Comparison of ENCODE assay signal across 1 cellular context in the genomic region with DNA sequence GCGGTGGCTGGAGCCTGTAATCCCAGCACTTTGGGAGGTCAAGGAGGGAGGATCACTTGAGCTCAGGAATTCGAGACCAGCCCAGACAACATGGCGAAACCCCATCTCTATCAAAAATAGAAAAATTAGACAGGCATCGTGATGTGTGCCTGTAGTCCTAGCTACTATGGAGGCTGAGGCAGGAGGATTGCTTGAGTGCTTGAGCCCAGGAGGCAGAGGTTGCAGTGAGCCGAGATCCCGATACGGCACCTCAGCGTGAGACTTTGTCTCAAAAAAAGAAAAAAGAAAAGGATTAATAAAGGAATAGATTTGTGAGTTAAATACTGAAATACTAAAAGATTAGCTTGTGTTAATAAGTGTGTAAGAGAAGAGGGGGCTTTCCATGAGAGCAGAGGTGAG.
A peak's percentile ranks its signal among the peaks of the same experiment; 100 is the strongest.
TF ChIP-seq lines count a peak whose summit lies in the region.

No MANE protein-coding gene starts in this region.

TF ChIP-seq in GM12878, 131 proteins besides CTCF, POLR2A, EP300 and RAD21:
- TF ChIP-seq SREBF1 (IDR thresholded peaks at IDR 0.05; ENCODE audit: low read length): no peak
- TF ChIP-seq, protein P1, sequence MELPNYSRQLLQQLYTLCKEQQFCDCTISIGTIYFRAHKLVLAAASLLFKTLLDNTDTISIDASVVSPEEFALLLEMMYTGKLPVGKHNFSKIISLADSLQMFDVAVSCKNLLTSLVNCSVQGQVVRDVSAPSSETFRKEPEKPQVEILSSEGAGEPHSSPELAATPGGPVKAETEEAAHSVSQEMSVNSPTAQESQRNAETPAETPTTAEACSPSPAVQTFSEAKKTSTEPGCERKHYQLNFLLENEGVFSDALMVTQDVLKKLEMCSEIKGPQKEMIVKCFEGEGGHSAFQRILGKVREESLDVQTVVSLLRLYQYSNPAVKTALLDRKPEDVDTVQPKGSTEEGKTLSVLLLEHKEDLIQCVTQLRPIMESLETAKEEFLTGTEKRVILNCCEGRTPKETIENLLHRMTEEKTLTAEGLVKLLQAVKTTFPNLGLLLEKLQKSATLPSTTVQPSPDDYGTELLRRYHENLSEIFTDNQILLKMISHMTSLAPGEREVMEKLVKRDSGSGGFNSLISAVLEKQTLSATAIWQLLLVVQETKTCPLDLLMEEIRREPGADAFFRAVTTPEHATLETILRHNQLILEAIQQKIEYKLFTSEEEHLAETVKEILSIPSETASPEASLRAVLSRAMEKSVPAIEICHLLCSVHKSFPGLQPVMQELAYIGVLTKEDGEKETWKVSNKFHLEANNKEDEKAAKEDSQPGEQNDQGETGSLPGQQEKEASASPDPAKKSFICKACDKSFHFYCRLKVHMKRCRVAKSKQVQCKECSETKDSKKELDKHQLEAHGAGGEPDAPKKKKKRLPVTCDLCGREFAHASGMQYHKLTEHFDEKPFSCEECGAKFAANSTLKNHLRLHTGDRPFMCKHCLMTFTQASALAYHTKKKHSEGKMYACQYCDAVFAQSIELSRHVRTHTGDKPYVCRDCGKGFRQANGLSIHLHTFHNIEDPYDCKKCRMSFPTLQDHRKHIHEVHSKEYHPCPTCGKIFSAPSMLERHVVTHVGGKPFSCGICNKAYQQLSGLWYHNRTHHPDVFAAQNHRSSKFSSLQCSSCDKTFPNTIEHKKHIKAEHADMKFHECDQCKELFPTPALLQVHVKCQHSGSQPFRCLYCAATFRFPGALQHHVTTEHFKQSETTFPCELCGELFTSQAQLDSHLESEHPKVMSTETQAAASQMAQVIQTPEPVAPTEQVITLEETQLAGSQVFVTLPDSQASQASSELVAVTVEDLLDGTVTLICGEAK (IDR thresholded peaks at IDR 0.05; ENCODE audit: borderline replicate concordance): 0 out of 2 replicates have a peak, but pooled peaks have one; percentile 36
- TF ChIP-seq YBX1 (IDR thresholded peaks at IDR 0.05): no peak
- TF ChIP-seq ETV6 (conservative IDR thresholded peaks at IDR 0.05 in 1 of 2, IDR thresholded peaks at IDR 0.05 in 1 of 2; ENCODE audit: borderline replicate concordance in 1 of 2, low read depth in 1 of 2): no peak
- TF ChIP-seq, protein P2, sequence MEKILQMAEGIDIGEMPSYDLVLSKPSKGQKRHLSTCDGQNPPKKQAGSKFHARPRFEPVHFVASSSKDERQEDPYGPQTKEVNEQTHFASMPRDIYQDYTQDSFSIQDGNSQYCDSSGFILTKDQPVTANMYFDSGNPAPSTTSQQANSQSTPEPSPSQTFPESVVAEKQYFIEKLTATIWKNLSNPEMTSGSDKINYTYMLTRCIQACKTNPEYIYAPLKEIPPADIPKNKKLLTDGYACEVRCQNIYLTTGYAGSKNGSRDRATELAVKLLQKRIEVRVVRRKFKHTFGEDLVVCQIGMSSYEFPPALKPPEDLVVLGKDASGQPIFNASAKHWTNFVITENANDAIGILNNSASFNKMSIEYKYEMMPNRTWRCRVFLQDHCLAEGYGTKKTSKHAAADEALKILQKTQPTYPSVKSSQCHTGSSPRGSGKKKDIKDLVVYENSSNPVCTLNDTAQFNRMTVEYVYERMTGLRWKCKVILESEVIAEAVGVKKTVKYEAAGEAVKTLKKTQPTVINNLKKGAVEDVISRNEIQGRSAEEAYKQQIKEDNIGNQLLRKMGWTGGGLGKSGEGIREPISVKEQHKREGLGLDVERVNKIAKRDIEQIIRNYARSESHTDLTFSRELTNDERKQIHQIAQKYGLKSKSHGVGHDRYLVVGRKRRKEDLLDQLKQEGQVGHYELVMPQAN (conservative IDR thresholded peaks at IDR 0.05): 0 out of 2 replicates have a peak, but pooled peaks have one; percentile 13
- TF ChIP-seq, protein P3, sequence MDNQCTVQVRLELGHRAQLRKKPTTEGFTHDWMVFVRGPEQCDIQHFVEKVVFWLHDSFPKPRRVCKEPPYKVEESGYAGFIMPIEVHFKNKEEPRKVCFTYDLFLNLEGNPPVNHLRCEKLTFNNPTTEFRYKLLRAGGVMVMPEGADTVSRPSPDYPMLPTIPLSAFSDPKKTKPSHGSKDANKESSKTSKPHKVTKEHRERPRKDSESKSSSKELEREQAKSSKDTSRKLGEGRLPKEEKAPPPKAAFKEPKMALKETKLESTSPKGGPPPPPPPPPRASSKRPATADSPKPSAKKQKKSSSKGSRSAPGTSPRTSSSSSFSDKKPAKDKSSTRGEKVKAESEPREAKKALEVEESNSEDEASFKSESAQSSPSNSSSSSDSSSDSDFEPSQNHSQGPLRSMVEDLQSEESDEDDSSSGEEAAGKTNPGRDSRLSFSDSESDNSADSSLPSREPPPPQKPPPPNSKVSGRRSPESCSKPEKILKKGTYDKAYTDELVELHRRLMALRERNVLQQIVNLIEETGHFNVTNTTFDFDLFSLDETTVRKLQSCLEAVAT (IDR thresholded peaks at IDR 0.05): peak; percentile 82; the same call in 1 of the 2 replicates
- no peak for TF ChIP-seq ZNF384 (IDR thresholded peaks at IDR 0.05; ENCODE audit: borderline replicate concordance, low read depth, low read length)
